ENCODE assay signal across 13 cellular contexts in genomic region chr9:79664375-79664825, GRCh38.
DNase-seq lines count a peak whose midpoint lies in the region; ATAC-seq and TF ChIP-seq lines count a peak whose summit lies in the region.
"Had no signal": no experiment of that assay in that cellular context is flagged by ENCODE, and none has a peak within 500 bp of the region (broad histone marks: within the 10 kb centered on the region; RNA-seq: fewer than 3 reads in every experiment).

No MANE protein-coding gene starts in this region.

- CTCF ChIA-PET in activated CD4-positive, alpha-beta T cell treated with anti-CD3 and anti-CD28 coated beads, Interleukin-2, amount 10 ng/mL, durations not matched to agents 7 days and 5 days (lab: Charles Lee) = no interaction called here

- POLR2A ChIA-PET in activated CD4-positive, alpha-beta T cell treated with anti-CD3 and anti-CD28 coated beads, Interleukin-2, amount 10 ng/mL, durations not matched to agents 7 days and 5 days (lab: Charles Lee) = no interaction called here

- H3K4me3 Mint-ChIP-seq in central memory CD8-positive, alpha-beta T cell = no peak overlapping the region
- H3K4me3 Mint-ChIP-seq in neural crest cell = peak overlapping the region; percentile 82
- no peak overlapping the region for H3K4me3 Mint-ChIP-seq in activated CD4-positive, alpha-beta T cell treated with anti-CD3 and anti-CD28 coated beads, Interleukin-2, amount 10 ng/mL, durations not matched to agents 7 days and 5 days
- H3K4me3 Mint-ChIP-seq: activated naive CD8-positive, alpha-beta T cell treated with anti-CD3 and anti-CD28 coated beads, Interleukin-2, amount 10 ng/mL, durations not matched to agents 7 days and 5 days; IgD-negative memory B cell had no signal

- H3K9me3 Mint-ChIP-seq in central memory CD8-positive, alpha-beta T cell = no peaks in the 10 kb centered on the region
- no peaks in the 10 kb centered on the region for H3K9me3 Mint-ChIP-seq in neural crest cell
- no peaks in the 10 kb centered on the region for H3K9me3 Mint-ChIP-seq in activated CD4-positive, alpha-beta T cell treated with anti-CD3 and anti-CD28 coated beads, Interleukin-2, amount 10 ng/mL, durations not matched to agents 7 days and 5 days
- H3K9me3 Mint-ChIP-seq: activated naive CD8-positive, alpha-beta T cell treated with anti-CD3 and anti-CD28 coated beads, Interleukin-2, amount 10 ng/mL, durations not matched to agents 7 days and 5 days; IgD-negative memory B cell had no signal

- DNase-seq in EL = peak; percentile 35
- DNase-seq in MV-4-11 (lab: John Stamatoyannopoulos, UW) = peak; percentile 76
- DNase-seq in central memory CD8-positive, alpha-beta T cell (ENCODE audit: low spot score in 2 of 2) = no peak
- no peak for DNase-seq in neural crest cell (ENCODE audit: low read depth, low spot score)
- DNase-seq in activated CD4-positive, alpha-beta T cell treated with anti-CD3 and anti-CD28 coated beads, Interleukin-2, amount 10 ng/mL, durations not matched to agents 7 days and 5 days = no peak
- DNase-seq: activated naive CD8-positive, alpha-beta T cell treated with anti-CD3 and anti-CD28 coated beads, Interleukin-2, amount 10 ng/mL, durations not matched to agents 7 days and 5 days; central memory CD4-positive, alpha-beta T cell; NCI-H1092; psoas muscle had no signal

- TF ChIP-seq CTCF in neural crest cell (conservative IDR thresholded peaks at IDR 0.05) = no peak

- H3K36me3 Mint-ChIP-seq in central memory CD8-positive, alpha-beta T cell (ENCODE audit: insufficient read depth) = peaks cover 9% of the 10 kb centered on the region
- H3K36me3 Mint-ChIP-seq in neural crest cell (ENCODE audit: low read depth) = peaks cover 7% of the 10 kb centered on the region
- peaks cover 4% of the 10 kb centered on the region for H3K36me3 Mint-ChIP-seq in activated CD4-positive, alpha-beta T cell treated with anti-CD3 and anti-CD28 coated beads, Interleukin-2, amount 10 ng/mL, durations not matched to agents 7 days and 5 days (ENCODE audit: low read depth)

- H3K27me3 Mint-ChIP-seq in central memory CD8-positive, alpha-beta T cell = no peaks in the 10 kb centered on the region
- peaks cover 3% of the 10 kb centered on the region for H3K27me3 Mint-ChIP-seq in neural crest cell (ENCODE audit: low read depth)
- H3K27me3 Mint-ChIP-seq in activated CD4-positive, alpha-beta T cell treated with anti-CD3 and anti-CD28 coated beads, Interleukin-2, amount 10 ng/mL, durations not matched to agents 7 days and 5 days = no peaks in the 10 kb centered on the region
- H3K27me3 Mint-ChIP-seq: activated naive CD8-positive, alpha-beta T cell treated with anti-CD3 and anti-CD28 coated beads, Interleukin-2, amount 10 ng/mL, durations not matched to agents 7 days and 5 days; IgD-negative memory B cell had no signal

- peak overlapping the region; percentile 58 for H3K27ac Mint-ChIP-seq in central memory CD8-positive, alpha-beta T cell (ENCODE audit: low read depth)
- peak overlapping the region; percentile 93 for H3K27ac Mint-ChIP-seq in neural crest cell (ENCODE audit: unreplicated experiment)
- H3K27ac Mint-ChIP-seq in activated CD4-positive, alpha-beta T cell treated with anti-CD3 and anti-CD28 coated beads, Interleukin-2, amount 10 ng/mL, durations not matched to agents 7 days and 5 days = no peak overlapping the region
- H3K27ac Mint-ChIP-seq: activated naive CD8-positive, alpha-beta T cell treated with anti-CD3 and anti-CD28 coated beads, Interleukin-2, amount 10 ng/mL, durations not matched to agents 7 days and 5 days had no signal

- H3K4me1 Mint-ChIP-seq in central memory CD8-positive, alpha-beta T cell = peaks cover 34% of the 10 kb centered on the region
- H3K4me1 Mint-ChIP-seq in neural crest cell = peaks cover 82% of the 10 kb centered on the region
- H3K4me1 Mint-ChIP-seq in activated CD4-positive, alpha-beta T cell treated with anti-CD3 and anti-CD28 coated beads, Interleukin-2, amount 10 ng/mL, durations not matched to agents 7 days and 5 days = peaks cover 16% of the 10 kb centered on the region

- no peak for ATAC-seq in central memory CD8-positive, alpha-beta T cell (replicated peaks; ENCODE audit: extremely low read depth, poor library complexity, severe bottlenecking)
- ATAC-seq in HG02588 (IDR thresholded peaks at IDR 0.05; ENCODE audit: unreplicated experiment) (no peak), HG03108 (IDR thresholded peaks at IDR 0.05; ENCODE audit: unreplicated experiment) (no peak)
- ATAC-seq: GM12878 had no signal

Comparison
In these comparisons a context has a peak if more than half of its experiments do, and no peak if none do; other contexts are left out.
1. DNase-seq: peak in EL (single experiment) and MV-4-11 (single experiment); none in central memory CD8-positive, alpha-beta T cell (0 of 2), neural crest cell (single experiment) and activated CD4-positive, alpha-beta T cell treated with anti-CD3 and anti-CD28 coated beads, Interleukin-2, amount 10 ng/mL, durations not matched to agents 7 days and 5 days (single experiment).